20 cellular contexts compared by ENCODE assay signal in genomic region chr15:61041886-61042285, GRCh38.
A peak's percentile ranks its signal among the peaks of the same experiment; 100 is the strongest.
DNase-seq lines count a peak whose midpoint lies in the region; ATAC-seq lines count a peak whose summit lies in the region.
"Had no signal": no experiment of that assay in that cellular context is flagged by ENCODE, and none has a peak within 500 bp of the region (broad histone marks: within the 10 kb centered on the region; RNA-seq: fewer than 3 reads in every experiment).

No MANE protein-coding gene starts in this region.

- ATAC-seq in HG03565 (IDR thresholded peaks at IDR 0.05; ENCODE audit: unreplicated experiment) (no peak), GM19455 (IDR thresholded peaks at IDR 0.05; ENCODE audit: unreplicated experiment) (no peak), GM21619 (IDR thresholded peaks at IDR 0.05; ENCODE audit: unreplicated experiment) (no peak)
- ATAC-seq: PC-3 had no signal

- DNase-seq in COR-L47 (lab: John Stamatoyannopoulos, UW): peak; percentile 81
- DNase-seq in NCI-H69 (lab: John Stamatoyannopoulos, UW): peak; percentile 68
- peak; percentile 23 to 87 for DNase-seq in dermis microvascular lymphatic vessel endothelial cell (ENCODE audit: low read depth in 2 of 2)
- peak; percentile 54 for DNase-seq in pulmonary artery endothelial cell (ENCODE audit: low read depth, low spot score)
- DNase-seq: CD4-positive, CD25-positive, alpha-beta regulatory T cell; DMS79; GF-D8; IMR-90; KG1; MG63; NCI-H1417 treated with DMSO at 0.1 percent for 48 hours; NCI-H187 treated with DMSO at 0.1 percent for 48 hours; NCI-H2107; NCI-H524; NCI-H82; NK-92 treated with Interleukin-12 subunit alpha and Interleukin-12 subunit beta, amount 100 ng/mL, for 24 hours; PC-3 had no signal
